Comparison of ENCODE assay signal across 26 cellular contexts in genomic region chr5:87787640-87788039, GRCh38.
DNase-seq lines count a peak whose midpoint lies in the region; ATAC-seq, FAIRE-seq and TF ChIP-seq lines count a peak whose summit lies in the region.
"Had no signal": no experiment of that assay in that cellular context is flagged by ENCODE, and none has a peak within 500 bp of the region (broad histone marks: within the 10 kb centered on the region; RNA-seq: fewer than 3 reads in every experiment).

No MANE protein-coding gene starts in this region.

- peaks cover 29% of the 10 kb centered on the region for H3K4me1 Mint-ChIP-seq in WTC11
- H3K4me1 Mint-ChIP-seq in stimulated activated naive B cell treated with anti-CD40 and anti-IgM and Interleukin-4, amounts not matched to agents 10 μg/mL and 1 μg/mL and 100 μg/mL, for 72 hours, result no peaks in the 10 kb centered on the region
- no peaks in the 10 kb centered on the region for H3K4me1 Mint-ChIP-seq in stimulated activated effector memory CD8-positive, alpha-beta T cell treated with anti-CD3 and anti-CD28 coated beads, Interleukin-12 subunit alpha, Interleukin-12 subunit beta, amount 100 ng/mL, for 72 hours
- H3K4me1 Mint-ChIP-seq: activated CD8-positive, alpha-beta memory T cell treated with anti-CD3 and anti-CD28 coated beads, Interleukin-2, amount 10 ng/mL, durations not matched to agents 7 days and 5 days; stimulated activated naive CD8-positive, alpha-beta T cell treated with anti-CD3 and anti-CD28 coated beads, Interleukin-15, amount 100 ng/mL, for 72 hours had no signal

- H3K9me3 Mint-ChIP-seq in WTC11, result no peaks in the 10 kb centered on the region
- no peaks in the 10 kb centered on the region for H3K9me3 Mint-ChIP-seq in stimulated activated naive B cell treated with anti-CD40 and anti-IgM and Interleukin-4, amounts not matched to agents 10 μg/mL and 1 μg/mL and 100 μg/mL, for 72 hours
- no peaks in the 10 kb centered on the region for H3K9me3 Mint-ChIP-seq in stimulated activated effector memory CD8-positive, alpha-beta T cell treated with anti-CD3 and anti-CD28 coated beads, Interleukin-12 subunit alpha, Interleukin-12 subunit beta, amount 100 ng/mL, for 72 hours
- H3K9me3 Mint-ChIP-seq: activated T-cell treated with anti-CD3 and anti-CD28 coated beads, Interleukin-2, amount 50 U/mL, for 72 hours; CD4-positive, alpha-beta T cell; stimulated activated naive CD8-positive, alpha-beta T cell treated with anti-CD3 and anti-CD28 coated beads, Interleukin-15, amount 100 ng/mL, for 72 hours had no signal

- H3K4me1 ChIP-seq in iPS-18a (ENCODE audit: control insufficient read depth, low read depth, low read length) (peaks cover 17% of the 10 kb centered on the region), pancreas (no peaks in the 10 kb centered on the region)
- H3K4me1 ChIP-seq: Peyer's patch, thyroid gland, vagina had no signal

- H3K36me3 Mint-ChIP-seq in WTC11, result no peaks in the 10 kb centered on the region
- no peaks in the 10 kb centered on the region for H3K36me3 Mint-ChIP-seq in stimulated activated naive B cell treated with anti-CD40 and anti-IgM and Interleukin-4, amounts not matched to agents 10 μg/mL and 1 μg/mL and 100 μg/mL, for 72 hours
- no peaks in the 10 kb centered on the region for H3K36me3 Mint-ChIP-seq in stimulated activated effector memory CD8-positive, alpha-beta T cell treated with anti-CD3 and anti-CD28 coated beads, Interleukin-12 subunit alpha, Interleukin-12 subunit beta, amount 100 ng/mL, for 72 hours
- H3K36me3 Mint-ChIP-seq: activated CD8-positive, alpha-beta memory T cell treated with anti-CD3 and anti-CD28 coated beads, Interleukin-2, amount 10 ng/mL, durations not matched to agents 7 days and 5 days had no signal

- no peaks in the 10 kb centered on the region for H3K36me3 ChIP-seq in iPS-18a (ENCODE audit: control insufficient read depth, low read depth, low read length)
- no peaks in the 10 kb centered on the region for H3K36me3 ChIP-seq in pancreas
- H3K36me3 ChIP-seq: brain microvascular endothelial cell, Peyer's patch, thyroid gland, vagina had no signal

- peaks cover 88% of the 10 kb centered on the region for H3K27me3 Mint-ChIP-seq in WTC11 (ENCODE audit: low read depth)
- H3K27me3 Mint-ChIP-seq in stimulated activated naive B cell treated with anti-CD40 and anti-IgM and Interleukin-4, amounts not matched to agents 10 μg/mL and 1 μg/mL and 100 μg/mL, for 72 hours, result peaks cover 9 to 13% of the 10 kb centered on the region in 2 donors

- H3K27me3 ChIP-seq in iPS-18a (ENCODE audit: control insufficient read depth, insufficient read depth, low read length), result peaks cover 75% of the 10 kb centered on the region
- peaks cover 0 to 18% (median 10%) of the 10 kb centered on the region in 4 donors for H3K27me3 ChIP-seq in pancreas
- H3K27me3 ChIP-seq: brain microvascular endothelial cell, Peyer's patch, vagina had no signal

- peak overlapping the region; percentile 31 for H3K4me3 Mint-ChIP-seq in WTC11
- H3K4me3 Mint-ChIP-seq in stimulated activated naive B cell treated with anti-CD40 and anti-IgM and Interleukin-4, amounts not matched to agents 10 μg/mL and 1 μg/mL and 100 μg/mL, for 72 hours, result no peak overlapping the region
- no peak overlapping the region for H3K4me3 Mint-ChIP-seq in stimulated activated effector memory CD8-positive, alpha-beta T cell treated with anti-CD3 and anti-CD28 coated beads, Interleukin-12 subunit alpha, Interleukin-12 subunit beta, amount 100 ng/mL, for 72 hours
- H3K4me3 Mint-ChIP-seq: activated CD8-positive, alpha-beta memory T cell treated with anti-CD3 and anti-CD28 coated beads, Interleukin-2, amount 10 ng/mL, durations not matched to agents 7 days and 5 days; activated T-cell treated with anti-CD3 and anti-CD28 coated beads, Interleukin-2, amount 50 U/mL, for 72 hours; CD4-positive, alpha-beta T cell; stimulated activated naive CD8-positive, alpha-beta T cell treated with anti-CD3 and anti-CD28 coated beads, Interleukin-15, amount 100 ng/mL, for 72 hours had no signal

- FAIRE-seq in pancreas (lab: Jason Lieb, UNC), result no peak
- FAIRE-seq: HTR-8/SVneo had no signal

- CTCF ChIA-PET in WTC11 (lab: Charles Lee), result interaction anchor here (1.5 kb wide), 1 partner anchor 903 kb away, joined by 7 read pairs; no protein-coding TSS in a partner anchor

- peak; percentile 35 for DNase-seq in COR-L47 (lab: John Stamatoyannopoulos, UW)
- peak; percentile 22 for DNase-seq in NCI-H1417 treated with DMSO at 0.1 percent for 48 hours (lab: John Stamatoyannopoulos, UW)
- no peak for DNase-seq in WTC11 (ENCODE audit: low spot score)
- no peak for DNase-seq in stimulated activated naive B cell treated with anti-CD40 and anti-IgM and Interleukin-4, amounts not matched to agents 10 μg/mL and 1 μg/mL and 100 μg/mL, for 72 hours
- no peak for DNase-seq in pancreas
- no peak for DNase-seq in retina
- DNase-seq in stimulated activated effector memory CD8-positive, alpha-beta T cell treated with anti-CD3 and anti-CD28 coated beads, Interleukin-12 subunit alpha, Interleukin-12 subunit beta, amount 100 ng/mL, for 72 hours (ENCODE audit: low spot score in 2 of 2), result no peak
- DNase-seq: activated CD8-positive, alpha-beta memory T cell treated with anti-CD3 and anti-CD28 coated beads, Interleukin-2, amount 10 ng/mL, durations not matched to agents 7 days and 5 days; activated naive CD4-positive, alpha-beta T cell treated with Interleukin-2 at 50 U/mL for 16 hours; activated T-cell treated with anti-CD3 and anti-CD28 coated beads, Interleukin-2, amount 50 U/mL, for 72 hours; AML-193; brain microvascular endothelial cell; CD4-positive, alpha-beta T cell; DMS 273 treated with DMSO at 0.1 percent for 48 hours; NCI-H1436 treated with DMSO at 0.1 percent for 48 hours; NCI-H526; Peyer's patch; SHP77 treated with DMSO at 0.1 percent for 48 hours; stimulated activated naive CD8-positive, alpha-beta T cell treated with anti-CD3 and anti-CD28 coated beads, Interleukin-15, amount 100 ng/mL, for 72 hours; thyroid gland had no signal

- TF ChIP-seq CTCF in WTC11 (IDR thresholded peaks at IDR 0.05) (no peak), pancreas (IDR thresholded peaks at IDR 0.05) (no peak)

- no peak overlapping the region for H3K27ac Mint-ChIP-seq in WTC11
- H3K27ac Mint-ChIP-seq in stimulated activated naive B cell treated with anti-CD40 and anti-IgM and Interleukin-4, amounts not matched to agents 10 μg/mL and 1 μg/mL and 100 μg/mL, for 72 hours, result no peak overlapping the region
- no peak overlapping the region for H3K27ac Mint-ChIP-seq in stimulated activated effector memory CD8-positive, alpha-beta T cell treated with anti-CD3 and anti-CD28 coated beads, Interleukin-12 subunit alpha, Interleukin-12 subunit beta, amount 100 ng/mL, for 72 hours
- H3K27ac Mint-ChIP-seq: activated CD8-positive, alpha-beta memory T cell treated with anti-CD3 and anti-CD28 coated beads, Interleukin-2, amount 10 ng/mL, durations not matched to agents 7 days and 5 days; activated T-cell treated with anti-CD3 and anti-CD28 coated beads, Interleukin-2, amount 50 U/mL, for 72 hours; CD4-positive, alpha-beta T cell; progenitor cell of endocrine pancreas; stimulated activated naive CD8-positive, alpha-beta T cell treated with anti-CD3 and anti-CD28 coated beads, Interleukin-15, amount 100 ng/mL, for 72 hours had no signal

- POLR2A ChIA-PET in WTC11 (lab: Charles Lee), result no interaction called here

- WGBS in pancreas, 2 donors, result 19 to 29% methylated on average over 1 of the region's 1 CpG

- intact Hi-C loops in pancreas (cut with DNase I), result no loop called here

- H3K27ac ChIP-seq in iPS-18a (ENCODE audit: low read length), result no peak overlapping the region
- no peak overlapping the region for H3K27ac ChIP-seq in pancreas
- H3K27ac ChIP-seq: brain microvascular endothelial cell, KMS-11, Peyer's patch, thyroid gland, vagina had no signal

- H3K9me3 ChIP-seq in iPS-18a (ENCODE audit: control insufficient read depth, low read depth, low read length), result no peaks in the 10 kb centered on the region
- H3K9me3 ChIP-seq in pancreas, result no peaks in the 10 kb centered on the region
- H3K9me3 ChIP-seq: Peyer's patch, thyroid gland, vagina had no signal

- peak overlapping the region; percentile 25 for H3K4me3 ChIP-seq in iPS-18a (ENCODE audit: low read length)
- no peak overlapping the region for H3K4me3 ChIP-seq in pancreas
- H3K4me3 ChIP-seq: Peyer's patch, thyroid gland, vagina had no signal

- peak; percentile 84 for ATAC-seq in WTC11
- ATAC-seq in stimulated activated naive B cell treated with anti-CD40 and anti-IgM and Interleukin-4, amounts not matched to agents 10 μg/mL and 1 μg/mL and 100 μg/mL, for 72 hours (replicated peaks), result no peak
- no peak for ATAC-seq in pancreas
- no peak for ATAC-seq in stimulated activated effector memory CD8-positive, alpha-beta T cell treated with anti-CD3 and anti-CD28 coated beads, Interleukin-12 subunit alpha, Interleukin-12 subunit beta, amount 100 ng/mL, for 72 hours
- ATAC-seq: activated CD8-positive, alpha-beta memory T cell treated with anti-CD3 and anti-CD28 coated beads, Interleukin-2, amount 10 ng/mL, durations not matched to agents 7 days and 5 days; activated T-cell treated with anti-CD3 and anti-CD28 coated beads, Interleukin-2, amount 50 U/mL, for 72 hours; HCT116; stimulated activated naive CD8-positive, alpha-beta T cell treated with anti-CD3 and anti-CD28 coated beads, Interleukin-15, amount 100 ng/mL, for 72 hours had no signal

- H3K9ac ChIP-seq in iPS-18a (ENCODE audit: low read length), result no peak overlapping the region
- H3K9ac ChIP-seq: KMS-11 had no signal

TF ChIP-seq in WTC11, 78 proteins besides CTCF, POLR2A, EP300 and RAD21 (continues in another document):
- TF ChIP-seq CREM (CRISPR knock-in tag; IDR thresholded peaks at IDR 0.05), result no peak
- TF ChIP-seq, protein P1, sequence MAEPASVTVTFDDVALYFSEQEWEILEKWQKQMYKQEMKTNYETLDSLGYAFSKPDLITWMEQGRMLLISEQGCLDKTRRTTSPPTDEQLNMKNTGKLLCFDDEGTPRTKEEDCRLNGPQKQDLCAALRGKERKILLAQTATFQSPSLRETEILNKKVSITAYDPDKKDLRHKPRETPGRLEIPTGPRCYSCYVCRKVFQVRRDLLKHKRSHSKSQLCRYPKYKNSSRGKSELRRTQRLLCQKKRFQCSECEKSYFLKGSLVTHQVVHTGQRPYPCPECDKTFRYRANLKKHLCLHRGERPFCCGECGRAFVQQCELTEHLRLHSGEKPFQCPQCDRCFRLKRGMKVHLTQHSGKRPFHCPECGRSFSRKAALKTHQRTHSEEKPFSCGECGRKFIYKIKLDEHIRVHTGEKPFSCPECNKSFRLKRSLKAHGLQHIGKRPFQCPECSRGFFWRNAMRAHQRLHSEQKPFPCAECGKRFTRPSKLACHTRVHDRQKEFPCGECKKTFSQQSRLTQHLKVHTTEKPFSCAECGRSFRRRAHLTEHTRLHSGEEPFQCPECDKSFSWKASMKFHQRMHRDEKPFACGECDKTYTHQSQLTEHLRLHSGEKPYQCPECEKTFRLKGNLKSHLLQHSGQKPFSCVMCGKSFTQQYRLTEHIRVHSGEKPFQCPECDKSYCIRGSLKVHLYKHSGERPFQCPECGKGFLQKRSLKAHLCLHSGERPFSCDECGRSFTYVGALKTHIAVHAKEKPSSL (CRISPR knock-in tag; conservative IDR thresholded peaks at IDR 0.05), result peak; percentile 61; the same call in 1 of the 2 replicates

Comparison
In these comparisons a context has a peak if more than half of its experiments do, and no peak if none do; other contexts are left out.
1. DNase-seq: peak in COR-L47 (single experiment) and NCI-H1417 treated with DMSO at 0.1 percent for 48 hours (single experiment); none in WTC11 (single experiment), stimulated activated naive B cell treated with anti-CD40 and anti-IgM and Interleukin-4, amounts not matched to agents 10 μg/mL and 1 μg/mL and 100 μg/mL, for 72 hours (single experiment), pancreas (0 of 6), retina (single experiment) and stimulated activated effector memory CD8-positive, alpha-beta T cell treated with anti-CD3 and anti-CD28 coated beads, Interleukin-12 subunit alpha, Interleukin-12 subunit beta, amount 100 ng/mL, for 72 hours (0 of 2).